Comparison of ENCODE assay signal across 15 cellular contexts in the genomic region with DNA sequence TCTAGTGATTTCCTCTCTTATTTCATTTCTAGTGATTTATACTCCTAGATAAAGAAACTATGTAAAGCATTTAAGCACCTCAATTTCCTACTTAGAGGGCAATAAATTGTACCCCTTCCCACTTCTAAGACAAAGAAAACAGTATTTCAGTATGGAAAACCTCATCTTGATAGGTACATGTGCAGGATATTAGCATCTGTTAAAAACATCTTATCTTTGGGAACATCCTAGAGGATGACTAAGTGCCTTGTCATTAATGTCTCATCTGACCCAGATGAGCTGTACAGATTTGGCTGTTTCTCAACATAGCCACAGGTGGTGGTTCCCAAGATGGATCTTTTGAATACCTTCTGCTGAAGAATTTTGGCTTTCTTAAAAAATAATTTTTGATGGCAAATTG. TPM values are rescaled to one million over a fixed set of nuclear protein-coding genes. Genes with fewer than 3 reads are reported as not detected.
DNase-seq lines count a peak whose midpoint lies in the region; ATAC-seq, FAIRE-seq and TF ChIP-seq lines count a peak whose summit lies in the region.
"Had no signal": no experiment of that assay in that cellular context is flagged by ENCODE, and none has a peak within 500 bp of the region (broad histone marks: within the 10 kb centered on the region; RNA-seq: fewer than 3 reads in every experiment).

No MANE protein-coding gene starts in this region.

- H3K36me3 ChIP-seq in osteoblast (ENCODE audit: insufficient read depth, low read length): no peaks in the 10 kb centered on the region
- H3K36me3 ChIP-seq: BLaER1, upper lobe of left lung had no signal

- no peak overlapping the region for H2AFZ ChIP-seq in osteoblast (ENCODE audit: low read length)

- peak overlapping the region in 1 of 59 donors; percentile 14 for H3K4me3 ChIP-seq in dorsolateral prefrontal cortex
- H3K4me3 ChIP-seq in osteoblast (ENCODE audit: insufficient read depth, low read length): no peak overlapping the region
- H3K4me3 ChIP-seq: BLaER1, upper lobe of left lung had no signal

- intact Hi-C loops in dorsolateral prefrontal cortex (cut with DNase I): loop anchor here in 1 of 2 donors (5.0 kb wide), 1 partner anchor 146 kb away; no protein-coding TSS in a partner anchor

- H3K27me3 ChIP-seq in dorsolateral prefrontal cortex: peaks cover 0 to 6% (median 0%) of the 10 kb centered on the region in 45 donors
- peaks cover 45% of the 10 kb centered on the region for H3K27me3 ChIP-seq in osteoblast (ENCODE audit: insufficient read depth, low read length)
- H3K27me3 ChIP-seq: BLaER1, upper lobe of left lung had no signal

- DNase-seq in Daoy (ENCODE audit: low read depth): peak; percentile 79
- peak; percentile 69 for DNase-seq in RCC 7860 (ENCODE audit: low spot score)
- no peak for DNase-seq in dorsolateral prefrontal cortex
- peak; percentile 66 for DNase-seq in osteoblast (ENCODE audit: insufficient read length, low spot score, missing footprints)
- DNase-seq in NCI-H1930 (lab: John Stamatoyannopoulos, UW): no peak
- no peak for DNase-seq in 8988T
- no peak for DNase-seq in HuH-7.5 (ENCODE audit: low spot score)
- DNase-seq: activated B cell treated with CpG ODN at 0.5 μM for 24 hours; naive B cell; NCI-H2171; stimulated activated CD4-positive, alpha-beta T cell treated with anti-CD3 and anti-CD28 coated beads, Interleukin-2, amount 100 ng/mL, for 24 hours; upper lobe of left lung had no signal

- H3K4me1 ChIP-seq in osteoblast (ENCODE audit: insufficient read depth, low read length): peaks cover 5% of the 10 kb centered on the region
- H3K4me1 ChIP-seq: BLaER1 had no signal

- no peak for ATAC-seq in HG02798 (IDR thresholded peaks at IDR 0.05; ENCODE audit: poor library complexity, unreplicated experiment)
- ATAC-seq: left lobe of liver had no signal

- H3K27ac ChIP-seq in dorsolateral prefrontal cortex: peak overlapping the region in 57 of 59 donors; percentile 39 to 100 (median 96)
- H3K27ac ChIP-seq in osteoblast (ENCODE audit: low read depth, low read length): no peak overlapping the region
- H3K27ac ChIP-seq: BLaER1, upper lobe of left lung had no signal

- H3K9me3 ChIP-seq in osteoblast (ENCODE audit: low read depth, low read length): no peaks in the 10 kb centered on the region
- H3K9me3 ChIP-seq: upper lobe of left lung had no signal

- H3K79me2 ChIP-seq in osteoblast (ENCODE audit: insufficient read depth, low read length): no peaks in the 10 kb centered on the region

- no peaks in the 10 kb centered on the region for H4K20me1 ChIP-seq in osteoblast (ENCODE audit: insufficient read depth, low read length)
- H4K20me1 ChIP-seq: BLaER1 had no signal

- no peak overlapping the region for H3K4me2 ChIP-seq in osteoblast (ENCODE audit: insufficient read depth, low read length)
- H3K4me2 ChIP-seq: BLaER1 had no signal

- TF ChIP-seq CTCF in dorsolateral prefrontal cortex (IDR thresholded peaks at IDR 0.05 in 54 of 56, conservative IDR thresholded peaks at IDR 0.05 in 2 of 56; ENCODE audit: low read depth in 1 of 56, partially characterized antibody in 56 of 56): no peak
- no peak for TF ChIP-seq CTCF in osteoblast (IDR thresholded peaks at IDR 0.05; ENCODE audit: extremely low read depth, low read depth, low read length)

- peak; percentile 93 for FAIRE-seq in RCC 7860 (lab: Jason Lieb, UNC)

RNA-seq across cellular contexts. Expression of gene MEGF10, which starts 5.7 kb away (rescaled TPM):
- 0.03 and 0.80 TPM in 2 replicates for total RNA-seq in Daoy (2014; rRNA removed; shearing (Covaris generic))
- total RNA-seq in dorsolateral prefrontal cortex: 100 to 1,000 TPM in 16 of 120 experiments, 10 to 100 TPM in 104; 22.4 to 157 (median 67.0) TPM
- total RNA-seq in osteoblast: 1.4 and 3.2 TPM in 2 replicates
- total RNA-seq: activated B cell treated with CpG ODN at 0.5 μM for 24 hours had no signal

Comparison
In these comparisons a context has a peak if more than half of its experiments do, and no peak if none do; other contexts are left out.
1. DNase-seq: peak in Daoy (single experiment), RCC 7860 (single experiment) and osteoblast (single experiment); none in dorsolateral prefrontal cortex (0 of 10), NCI-H1930 (0 of 2), 8988T (single experiment) and HuH-7.5 (single experiment).